17 cellular contexts compared by ENCODE assay signal in the genomic region with DNA sequence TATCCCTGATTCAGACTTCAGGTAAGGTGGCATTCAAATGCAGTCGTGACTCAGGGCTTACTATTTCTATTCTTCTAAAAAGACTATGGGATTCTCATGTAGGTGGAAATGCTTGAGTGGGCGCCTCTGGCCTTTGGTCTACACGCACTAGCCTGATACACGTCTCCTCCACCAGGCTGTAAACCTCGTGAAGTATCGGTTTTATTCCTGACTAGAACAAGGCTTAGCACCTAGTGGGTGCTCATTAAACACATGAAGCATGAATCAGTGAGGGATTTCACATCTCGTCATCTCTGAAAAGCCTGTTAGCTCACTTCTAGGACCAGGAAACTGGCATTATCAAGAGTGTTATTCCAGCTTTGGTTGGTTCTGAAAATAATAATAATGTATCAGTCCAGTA. TPM values are rescaled to one million over a fixed set of nuclear protein-coding genes. Genes with fewer than 3 reads are reported as not detected.
DNase-seq lines count a peak whose midpoint lies in the region; TF ChIP-seq lines count a peak whose summit lies in the region.
"Had no signal": no experiment of that assay in that cellular context is flagged by ENCODE, and none has a peak within 500 bp of the region (broad histone marks: within the 10 kb centered on the region; RNA-seq: fewer than 3 reads in every experiment).

No MANE protein-coding gene starts in this region.

- H3K9me3 ChIP-seq in SK-N-MC (ENCODE audit: low read depth, low read length): no peaks in the 10 kb centered on the region

- H3K9ac ChIP-seq in SK-N-MC (ENCODE audit: insufficient read length): peak overlapping the region; percentile 1

- POLR2A ChIA-PET in GM10248 (lab: Yijun Ruan, JAX) (no interaction called here), HEK293T (lab: Yijun Ruan, JAX) (interaction anchor here (0.6 kb wide), 1 partner anchor 489 kb away, joined by 3 read pairs; no protein-coding TSS in a partner anchor)

- in situ Hi-C loops in ACHN (cut with HindIII; ENCODE audit: low pct_ligation_motif_present, low pct_unique_long_range_greater_than_20kb, low sequenced_read_pairs): no loop called here

- H3K36me3 ChIP-seq in SK-N-MC (ENCODE audit: insufficient read depth, low read length): no peaks in the 10 kb centered on the region

- TF ChIP-seq CTCF in GM10248 (IDR thresholded peaks at IDR 0.05; ENCODE audit: control extremely low read depth, extremely low read depth, low read depth, missing control alignments): peak; percentile 5

- H3K4me3 ChIP-seq in SK-N-MC: no peak overlapping the region

- CTCF ChIA-PET in GM10248 (lab: Yijun Ruan, JAX) (interaction anchor here (1.0 to 3.2 kb wide), 4 partner anchors 11 to 377 kb away, joined by 3 to 27 read pairs (median 6); no protein-coding TSS in a partner anchor), HEK293T (lab: Yijun Ruan, JAX) (interaction anchor here (1.1 kb wide), 1 partner anchor 11 kb away, joined by 5 read pairs; no protein-coding TSS in a partner anchor)

- DNase-seq in ACHN (peak; percentile 46), GM10248 (ENCODE audit: extremely low spot score) (peak; percentile 47), SK-N-MC (ENCODE audit: low read depth, low spot score) (no peak), kidney tubule cell (ENCODE audit: low spot score) (peak; percentile 96), dermis blood vessel endothelial cell (no peak), GDM1 (lab: John Stamatoyannopoulos, UW) (no peak), HEK293T (ENCODE audit: extremely low spot score) (no peak)
- no peak for DNase-seq in activated effector memory CD4-positive, alpha-beta T cell treated with anti-CD3 and anti-CD28 coated beads, Interleukin-2, amount 50 U/mL, for 16 hours
- DNase-seq: C1 segment of cervical spinal cord, foreskin melanocyte, NCI-H524 treated with DMSO at 0.1 percent for 48 hours had no signal

- peak overlapping the region; percentile 99 for H3K27ac ChIP-seq in SK-N-MC

TF ChIP-seq in HEK293T, 16 proteins besides CTCF, POLR2A, EP300 and RAD21:
- TF ChIP-seq LEF1 (IDR thresholded peaks at IDR 0.05; ENCODE audit: borderline replicate concordance) (no peak), SUZ12 (IDR thresholded peaks at IDR 0.05) (no peak), FOXM1 (IDR thresholded peaks at IDR 0.05; ENCODE audit: borderline replicate concordance) (no peak), FOXK2 (IDR thresholded peaks at IDR 0.05) (no peak), SP1 (IDR thresholded peaks at IDR 0.05) (no peak), NFRKB (IDR thresholded peaks at IDR 0.05) (no peak), CTBP1 (IDR thresholded peaks at IDR 0.05; ENCODE audit: borderline replicate concordance) (no peak)
TF ChIP-seq in HEK293T: peak in this region for 0.

RNA-seq across cellular contexts. Expression of gene HNF1A, which starts 17.7 kb away (rescaled TPM):
- total RNA-seq in dermis blood vessel endothelial cell: not detected in 2 replicates
- total RNA-seq: astrocyte; mononuclear cell; posterior vena cava; RPMI7951; subcutaneous adipose tissue; T-helper 1 cell treated with Interleukin-12 subunit alpha and Interleukin-12 subunit beta and Interleukin-4 antibody, amounts not matched to agents 30 ng/mL and 1 ng/mL, for 36 hours had no signal

RNA-seq across cellular contexts. Expression of gene C12orf43, which starts 55.6 kb away (rescaled TPM):
- 11.1 and 22.2 TPM in 2 replicates for total RNA-seq in dermis blood vessel endothelial cell

RNA-seq across cellular contexts. Expression of gene SPPL3, which starts 56.5 kb away (rescaled TPM):
- total RNA-seq in dermis blood vessel endothelial cell: 5.6 and 7.5 TPM in 2 replicates

Comparison
In these comparisons a context has a peak if more than half of its experiments do, and no peak if none do; other contexts are left out.
1. DNase-seq: peak in ACHN (single experiment), GM10248 (single experiment) and kidney tubule cell (single experiment); none in SK-N-MC (single experiment), dermis blood vessel endothelial cell (single experiment), GDM1 (single experiment), activated effector memory CD4-positive, alpha-beta T cell treated with anti-CD3 and anti-CD28 coated beads, Interleukin-2, amount 50 U/mL, for 16 hours (single experiment) and HEK293T (single experiment).